ENCODE assay signal across 8 cellular contexts in the genomic region with DNA sequence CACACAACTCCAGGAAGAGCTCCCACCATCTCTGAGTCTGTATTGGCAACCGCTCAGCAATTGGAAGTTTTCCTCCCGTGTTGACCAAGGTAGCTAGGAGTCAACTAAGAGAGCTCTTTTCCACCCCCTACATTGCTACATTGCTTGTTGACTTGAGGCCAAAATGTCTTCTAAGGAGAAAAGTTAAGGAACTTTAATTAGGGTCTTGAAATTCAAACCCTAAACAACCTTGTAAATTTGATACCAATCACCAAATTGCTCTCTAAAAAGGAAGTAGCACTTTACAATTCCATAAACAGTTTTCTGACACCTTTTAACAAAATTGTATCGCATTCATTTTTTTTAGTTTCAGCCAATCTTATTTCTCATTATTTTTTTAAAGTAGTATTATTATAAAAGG. TPM values are rescaled to one million over a fixed set of nuclear protein-coding genes. Genes with fewer than 3 reads are reported as not detected.
"Had no signal": no experiment of that assay in that cellular context is flagged by ENCODE, and none has a peak within 500 bp of the region (broad histone marks: within the 10 kb centered on the region; RNA-seq: fewer than 3 reads in every experiment).

No MANE protein-coding gene starts in this region.

- H3K36me3 ChIP-seq: HAP-1 had no signal

- DNase-seq: GM23248, H7, IMR-90 had no signal

- ATAC-seq: HCT116, K562 had no signal

- H3K9ac ChIP-seq: GM23248, KMS-11 had no signal

- H3K27ac ChIP-seq: GM23248, KMS-11 had no signal

- FAIRE-seq: HTR-8/SVneo, K562 had no signal

- H3K4me2 ChIP-seq: KMS-11 had no signal

- H2AFZ ChIP-seq: GM23248 had no signal

- H3K4me3 ChIP-seq: GM23248, HAP-1, K562 had no signal

- H3K9me3 ChIP-seq: HAP-1 had no signal

RNA-seq across cellular contexts. Expression of a gene that starts 35.5 kb away (rescaled TPM):
- total RNA-seq: GM23248, K562 had no signal
